In the genomic region with DNA sequence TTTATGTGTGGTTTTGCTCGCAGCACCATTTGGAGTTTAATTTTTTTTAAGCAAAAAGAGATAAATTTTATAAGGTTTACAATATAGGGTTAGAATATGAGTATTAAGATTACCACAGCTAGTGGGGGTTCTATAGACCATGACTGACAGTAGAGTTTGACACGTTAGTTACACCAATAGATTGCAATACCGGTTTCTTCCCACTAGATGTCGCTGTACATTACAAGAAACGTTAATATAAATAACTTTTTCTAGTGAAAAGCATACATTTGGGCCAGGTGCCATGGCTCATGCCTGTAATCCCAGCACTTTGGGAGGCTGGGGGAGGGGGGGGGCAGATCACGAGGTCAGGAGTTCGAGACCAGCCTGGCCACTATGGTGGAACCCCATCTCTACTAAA, we compare ENCODE assay signal across 8 cellular contexts.
DNase-seq lines count a peak whose midpoint lies in the region; ATAC-seq, FAIRE-seq and TF ChIP-seq lines count a peak whose summit lies in the region.

No MANE protein-coding gene starts in this region.

- no peak overlapping the region for H4K8ac ChIP-seq in H1 (ENCODE audit: extremely low read depth, insufficient read depth, low read length)
- H4K8ac ChIP-seq in neuronal stem cell (ENCODE audit: low read depth, low read length), result no peak overlapping the region

- H3K27me3 ChIP-seq in left ventricle myocardium inferior (ENCODE audit: low read depth) (no peaks in the 10 kb centered on the region), H1 (replicated peaks in 1 of 4; ENCODE audit: control insufficient read depth in 3 of 4, extremely low read depth in 1 of 4, insufficient read depth in 3 of 4, low read length in 3 of 4) (no peaks in the 10 kb centered on the region), neuronal stem cell (ENCODE audit: control insufficient read depth in 3 of 3, insufficient read depth in 3 of 3, low read depth in 1 of 3, low read length in 3 of 3) (no peaks in the 10 kb centered on the region)

- H4K20me1 ChIP-seq in H1 (replicated peaks in 1 of 2; ENCODE audit: control insufficient read depth in 1 of 2, insufficient read depth in 2 of 2, low read length in 2 of 2), result no peaks in the 10 kb centered on the region

- H3K4me1 ChIP-seq in left ventricle myocardium inferior (no peaks in the 10 kb centered on the region), H1 (replicated peaks in 1 of 4; ENCODE audit: control insufficient read depth in 3 of 4, insufficient read depth in 4 of 4, low read length in 3 of 4) (no peaks in the 10 kb centered on the region), neuronal stem cell (ENCODE audit: control insufficient read depth in 2 of 2, insufficient read depth in 1 of 2, low read depth in 1 of 2, low read length in 2 of 2) (no peaks in the 10 kb centered on the region)

- H4K91ac ChIP-seq in H1 (replicated peaks; ENCODE audit: insufficient read length, low read length) (no peak overlapping the region), neuronal stem cell (ENCODE audit: low read depth, low read length, poor library complexity) (no peak overlapping the region)

- H3K27ac ChIP-seq in left ventricle myocardium inferior (replicated peaks) (no peak overlapping the region), H1 (ENCODE audit: low read depth, low read length) (no peak overlapping the region), neuronal stem cell (replicated peaks; ENCODE audit: low read length) (no peak overlapping the region)

- H3K9me3 Mint-ChIP-seq in activated CD8-positive, alpha-beta memory T cell treated with anti-CD3 and anti-CD28 coated beads, Interleukin-2, amount 10 ng/mL, durations not matched to agents 7 days and 5 days (ENCODE audit: low read depth), result no peaks in the 10 kb centered on the region

- no peak overlapping the region for H2BK15ac ChIP-seq in H1 (ENCODE audit: low read length)
- H2BK15ac ChIP-seq in neuronal stem cell (ENCODE audit: low read length), result no peak overlapping the region

- no peak overlapping the region for H4K5ac ChIP-seq in H1 (ENCODE audit: insufficient read length, low read depth, low read length)

- DNase-seq in left ventricle myocardium inferior (no peak), left cardiac atrium (no peak), NB4 (ENCODE audit: low read depth) (peak; percentile 37), H1 (ENCODE audit: low read depth in 1 of 2, low spot score in 2 of 2) (no peak), urothelium cell line (ENCODE audit: low spot score) (peak; percentile 0), retina (no peak), neuronal stem cell (ENCODE audit: low spot score) (no peak)
- DNase-seq in activated CD8-positive, alpha-beta memory T cell treated with anti-CD3 and anti-CD28 coated beads, Interleukin-2, amount 10 ng/mL, durations not matched to agents 7 days and 5 days, result no peak

- no peaks in the 10 kb centered on the region for H3K36me3 ChIP-seq in left ventricle myocardium inferior
- no peaks in the 10 kb centered on the region for H3K36me3 ChIP-seq in H1 (ENCODE audit: control insufficient read depth in 2 of 4, insufficient read depth in 4 of 4, low read length in 3 of 4)
- H3K36me3 ChIP-seq in neuronal stem cell (replicated peaks in 1 of 2; ENCODE audit: control insufficient read depth in 2 of 2, insufficient read depth in 2 of 2, low read length in 2 of 2), result no peaks in the 10 kb centered on the region

- H3K27me3 Mint-ChIP-seq in activated CD8-positive, alpha-beta memory T cell treated with anti-CD3 and anti-CD28 coated beads, Interleukin-2, amount 10 ng/mL, durations not matched to agents 7 days and 5 days, result no peaks in the 10 kb centered on the region

- no peak overlapping the region for H3K18ac ChIP-seq in H1 (ENCODE audit: extremely low read depth, low read length)
- H3K18ac ChIP-seq in neuronal stem cell (ENCODE audit: low read length), result no peak overlapping the region

- no peak for FAIRE-seq in H1 (lab: Jason Lieb, UNC)
- FAIRE-seq in urothelium cell line (lab: Jason Lieb, UNC), result no peak

- H3K9ac ChIP-seq in H1 (replicated peaks in 1 of 4; ENCODE audit: extremely low read depth in 1 of 4, low read depth in 3 of 4, low read length in 3 of 4), result no peak overlapping the region
- H3K9ac ChIP-seq in neuronal stem cell (ENCODE audit: low read depth, low read length, poor library complexity), result no peak overlapping the region

- H3K36me3 Mint-ChIP-seq in activated CD8-positive, alpha-beta memory T cell treated with anti-CD3 and anti-CD28 coated beads, Interleukin-2, amount 10 ng/mL, durations not matched to agents 7 days and 5 days, result no peaks in the 10 kb centered on the region

- H3K9me3 ChIP-seq in left ventricle myocardium inferior (replicated peaks) (peaks cover 30% of the 10 kb centered on the region), H1 (ENCODE audit: insufficient read depth in 2 of 2, low read depth in 1 of 2, low read length in 1 of 2) (peaks cover 3 to 5% of the 10 kb centered on the region in 2 experiments; a peak in 1 of 4 replicates), neuronal stem cell (replicated peaks in 1 of 2; ENCODE audit: control insufficient read depth in 2 of 2, insufficient read depth in 1 of 2, low read depth in 1 of 2, low read length in 2 of 2) (no peaks in the 10 kb centered on the region)

- TF ChIP-seq EP300 in H1 (IDR thresholded peaks at IDR 0.05; ENCODE audit: borderline replicate concordance in 1 of 2, low read depth in 2 of 2, low read length in 2 of 2), result no peak

- no peaks in the 10 kb centered on the region for H3K4me1 Mint-ChIP-seq in activated CD8-positive, alpha-beta memory T cell treated with anti-CD3 and anti-CD28 coated beads, Interleukin-2, amount 10 ng/mL, durations not matched to agents 7 days and 5 days

- H3K4me3 ChIP-seq in left ventricle myocardium inferior, result no peak overlapping the region
- no peak overlapping the region for H3K4me3 ChIP-seq in NB4 (ENCODE audit: low read depth, low read length)
- no peak overlapping the region for H3K4me3 ChIP-seq in H1 (ENCODE audit: extremely low read depth in 1 of 4, insufficient read depth in 2 of 4, low read depth in 3 of 4, low read length in 4 of 4)
- H3K4me3 ChIP-seq in neuronal stem cell (ENCODE audit: low read length in 2 of 2), result no peak overlapping the region

- no peak for ATAC-seq in left cardiac atrium
- ATAC-seq in activated CD8-positive, alpha-beta memory T cell treated with anti-CD3 and anti-CD28 coated beads, Interleukin-2, amount 10 ng/mL, durations not matched to agents 7 days and 5 days, result no peak

- H2BK120ac ChIP-seq in H1 (replicated peaks; ENCODE audit: low read depth, low read length) (no peak overlapping the region), neuronal stem cell (ENCODE audit: low read depth, low read length) (no peak overlapping the region)

- TF ChIP-seq CTCF in left ventricle myocardium inferior (IDR thresholded peaks at IDR 0.05; ENCODE audit: borderline replicate concordance), result peak; percentile 22
- TF ChIP-seq CTCF in NB4 (IDR thresholded peaks at IDR 0.05; ENCODE audit: low read depth, low read length), result peak; percentile 38
- peak in 1 of 3 experiments; percentile 22; a peak in 1 of 4 replicates for TF ChIP-seq CTCF in H1 (IDR thresholded peaks at IDR 0.05; ENCODE audit: control extremely low read depth in 1 of 3, insufficient read depth in 1 of 3, low read depth in 1 of 3, low read length in 3 of 3)

- no peak overlapping the region for H3K4me3 Mint-ChIP-seq in activated CD8-positive, alpha-beta memory T cell treated with anti-CD3 and anti-CD28 coated beads, Interleukin-2, amount 10 ng/mL, durations not matched to agents 7 days and 5 days

- H3K23ac ChIP-seq in H1 (ENCODE audit: insufficient read length) (no peak overlapping the region), neuronal stem cell (ENCODE audit: low read depth, low read length, poor library complexity) (no peak overlapping the region)

- H3K4me2 ChIP-seq in H1 (ENCODE audit: insufficient read depth in 1 of 2, low read depth in 2 of 2, low read length in 2 of 2) (no peak overlapping the region), neuronal stem cell (ENCODE audit: insufficient read depth, low read length, poor library complexity, severe bottlenecking) (no peak overlapping the region)

- H3K14ac ChIP-seq in H1 (ENCODE audit: insufficient read length) (no peak overlapping the region), neuronal stem cell (ENCODE audit: low read length) (no peak overlapping the region)

- H2BK5ac ChIP-seq in H1 (ENCODE audit: low read depth, low read length) (no peak overlapping the region), neuronal stem cell (ENCODE audit: low read length) (no peak overlapping the region)

- H3K56ac ChIP-seq in H1 (replicated peaks; ENCODE audit: insufficient read length, low read depth, low read length), result no peak overlapping the region

- H3K79me2 ChIP-seq in H1 (ENCODE audit: control insufficient read depth in 1 of 2, insufficient read depth in 2 of 2, low read length in 2 of 2), result no peaks in the 10 kb centered on the region

- TF ChIP-seq POLR2A in NB4 (IDR thresholded peaks at IDR 0.05; ENCODE audit: extremely low read depth, insufficient read length) (no peak), H1 (IDR thresholded peaks at IDR 0.05; ENCODE audit: control extremely low read depth in 1 of 2, low read depth in 2 of 2, low read length in 2 of 2) (no peak)

- H2AFZ ChIP-seq in H1 (ENCODE audit: low read length), result no peak overlapping the region
- H2AFZ ChIP-seq in neuronal stem cell (ENCODE audit: low read length), result no peak overlapping the region

- no peak overlapping the region for H3K27ac Mint-ChIP-seq in activated CD8-positive, alpha-beta memory T cell treated with anti-CD3 and anti-CD28 coated beads, Interleukin-2, amount 10 ng/mL, durations not matched to agents 7 days and 5 days

- 39% methylated on average over 5 of the region's 7 CpGs; no CpG with 5 or more reads in 1 of the 2 experiments for WGBS in H1 (ENCODE audit: extremely low coverage in 1 of 2, insufficient coverage in 1 of 2, insufficient read length in 1 of 2, insufficient replicate concordance in 2 of 2, low coverage in 1 of 2, low lambda C conversion rate in 2 of 2, missing lambda C conversion rate in 1 of 2), 2 experiments
- WGBS in neuronal stem cell (ENCODE audit: extremely low coverage in 2 of 2, insufficient read length in 2 of 2, insufficient replicate concordance in 1 of 2), 2 donors, result no CpG with 5 or more reads among the region's 7 CpGs

- intact Hi-C loops in left ventricle myocardium inferior (cut with micrococcal nuclease), result no loop called here
- intact Hi-C loops in left cardiac atrium (cut with DNase I), result no loop called here

- H3K4ac ChIP-seq in H1 (replicated peaks; ENCODE audit: insufficient read length, low read depth, low read length) (no peak overlapping the region), neuronal stem cell (ENCODE audit: low read length) (no peak overlapping the region)

- TF ChIP-seq RAD21 in H1 (IDR thresholded peaks at IDR 0.05 in 1 of 2, conservative IDR thresholded peaks at IDR 0.05 in 1 of 2; ENCODE audit: low read depth in 2 of 2, low read length in 2 of 2), result peak; percentile 23 to 24; a peak in 3 of 4 replicates

- H2AK5ac ChIP-seq in H1 (ENCODE audit: low read depth, low read length) (no peak overlapping the region), neuronal stem cell (ENCODE audit: low read depth, low read length) (no peak overlapping the region)

- H3K79me1 ChIP-seq in H1 (ENCODE audit: low read depth, low read length), result no peaks in the 10 kb centered on the region
- H3K79me1 ChIP-seq in neuronal stem cell (ENCODE audit: low read depth, low read length), result no peaks in the 10 kb centered on the region

- H3K23me2 ChIP-seq in H1 (ENCODE audit: low read depth, low read length), result no peaks in the 10 kb centered on the region

- POLR2A ChIA-PET in H1 (lab: Charles Lee; ENCODE audit: partially characterized antibody), result no interaction called here

- H2BK20ac ChIP-seq in H1 (ENCODE audit: low read length), result no peak overlapping the region

- CTCF ChIA-PET in H1 (lab: Charles Lee; ENCODE audit: partially characterized antibody), result interaction anchor here (0.6 to 1.6 kb wide), 5 partner anchors 10 to 825 kb away, joined by 3 to 5 read pairs (median 4); no protein-coding TSS in a partner anchor
- CTCF ChIA-PET in activated CD8-positive, alpha-beta memory T cell treated with anti-CD3 and anti-CD28 coated beads, Interleukin-2, amount 10 ng/mL, durations not matched to agents 7 days and 5 days (lab: Charles Lee), result no interaction called here

- H2BK12ac ChIP-seq in H1 (ENCODE audit: low read depth, low read length), result no peak overlapping the region
- H2BK12ac ChIP-seq in neuronal stem cell (ENCODE audit: low read length), result no peak overlapping the region

Comparison
In these comparisons a context has a peak if more than half of its experiments do, and no peak if none do; other contexts are left out.
1. DNase-seq: peak in NB4 (single experiment) and urothelium cell line (single experiment); none in left ventricle myocardium inferior (single experiment), left cardiac atrium (single experiment), H1 (0 of 2), retina (single experiment), neuronal stem cell (single experiment) and activated CD8-positive, alpha-beta memory T cell treated with anti-CD3 and anti-CD28 coated beads, Interleukin-2, amount 10 ng/mL, durations not matched to agents 7 days and 5 days (single experiment).